ENCODE assay signal across 20 cellular contexts in genomic region chr3:128285925-128286275, GRCh38.
"Had no signal": no experiment of that assay in that cellular context is flagged by ENCODE, and none has a peak within 500 bp of the region (broad histone marks: within the 10 kb centered on the region; RNA-seq: fewer than 3 reads in every experiment).

No MANE protein-coding gene starts in this region.

- H3K27me3 Mint-ChIP-seq: activated CD8-positive, alpha-beta T cell treated with anti-CD3 and anti-CD28 coated beads for 36 hours; activated naive CD8-positive, alpha-beta T cell; central memory CD8-positive, alpha-beta T cell; naive B cell; T-helper 17 cell had no signal

- ATAC-seq: activated CD8-positive, alpha-beta T cell treated with anti-CD3 and anti-CD28 coated beads for 36 hours; right lobe of liver; stimulated activated naive CD8-positive, alpha-beta T cell treated with anti-CD3 and anti-CD28 coated beads, Interleukin-15, Interleukin-2, amounts not matched to agents 100 U/mL and 50 U/mL, for 24 hours; T-helper 17 cell; WTC11 had no signal

- H3K36me3 Mint-ChIP-seq: WTC11 had no signal

- H3K9me3 Mint-ChIP-seq: central memory CD8-positive, alpha-beta T cell; naive B cell had no signal

- H3K4me3 ChIP-seq: left ventricle myocardium inferior, lung, right lobe of liver, thoracic aorta had no signal

- H3K27me3 ChIP-seq: right lobe of liver had no signal

- H3K27ac ChIP-seq: left ventricle myocardium inferior, right lobe of liver, thoracic aorta had no signal

- H3K27ac Mint-ChIP-seq: activated CD8-positive, alpha-beta T cell treated with anti-CD3 and anti-CD28 coated beads for 36 hours; activated naive CD8-positive, alpha-beta T cell; T-helper 17 cell; WTC11 had no signal

- DNase-seq: activated CD4-positive, alpha-beta T cell treated with anti-CD3 and anti-CD28 coated beads for 1 hour; activated CD4-positive, alpha-beta T cell treated with anti-CD3 and anti-CD28 coated beads, Interleukin-2, amount 50 U/mL, for 1 hour; activated CD8-positive, alpha-beta T cell treated with anti-CD3 and anti-CD28 coated beads for 36 hours; activated effector memory CD4-positive, alpha-beta T cell treated with Interleukin-2 at 50 U/mL for 16 hours; activated naive CD4-positive, alpha-beta T cell treated with Interleukin-2 at 50 U/mL for 16 hours; activated T-cell treated with anti-CD3 and anti-CD28 coated beads for 4 hours; anterior cingulate cortex; dermis blood vessel endothelial cell; effector CD4-positive, alpha-beta T cell; left ventricle myocardium inferior; naive B cell; right lobe of liver; stimulated activated CD4-positive, alpha-beta T cell treated with anti-CD3 and anti-CD28 coated beads, Interleukin-2, amount 100 ng/mL, for 48 hours; stimulated activated naive CD8-positive, alpha-beta T cell treated with anti-CD3 and anti-CD28 coated beads, Interleukin-15, Interleukin-2, amounts not matched to agents 100 U/mL and 50 U/mL, for 24 hours; T-helper 17 cell had no signal

- H3K36me3 ChIP-seq: right lobe of liver, thoracic aorta had no signal

- H3K4me3 Mint-ChIP-seq: activated CD8-positive, alpha-beta T cell treated with anti-CD3 and anti-CD28 coated beads for 36 hours; activated naive CD8-positive, alpha-beta T cell; central memory CD8-positive, alpha-beta T cell; naive B cell; T-helper 17 cell; WTC11 had no signal

- H3K9me3 ChIP-seq: right lobe of liver, thoracic aorta had no signal
